27 cellular contexts compared by ENCODE assay signal in the genomic region with DNA sequence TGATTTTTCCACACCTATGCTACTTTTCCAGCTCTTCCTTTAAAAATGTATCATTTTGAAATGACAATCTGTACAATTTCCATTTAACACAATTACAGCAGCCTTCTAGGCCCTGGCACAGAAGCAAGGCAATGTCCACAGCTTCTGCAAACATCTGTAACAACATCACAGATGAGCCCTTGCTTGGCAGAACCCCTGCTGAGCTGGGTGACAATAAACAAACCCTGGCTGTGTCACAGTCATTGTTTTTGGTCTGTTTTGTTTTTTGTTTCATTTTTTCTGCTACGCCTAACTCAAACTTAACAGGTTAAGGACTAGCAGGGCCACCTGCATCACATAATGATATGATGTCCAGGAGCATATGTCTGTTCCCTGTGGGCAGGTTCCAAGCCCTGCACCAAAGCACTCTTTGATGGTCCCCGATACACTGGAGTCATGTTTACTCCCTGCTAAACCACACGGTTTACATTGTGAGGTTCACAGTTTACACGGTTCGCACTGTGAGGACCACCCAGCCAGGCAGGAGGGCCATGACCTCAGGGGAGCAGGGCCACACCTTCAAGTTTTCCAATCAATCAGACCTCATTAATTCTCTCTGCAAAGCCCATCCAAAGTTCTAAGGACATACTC. TPM values are rescaled to one million over a fixed set of nuclear protein-coding genes. Genes with fewer than 3 reads are reported as not detected.
DNase-seq lines count a peak whose midpoint lies in the region; ATAC-seq and TF ChIP-seq lines count a peak whose summit lies in the region.
"Had no signal": no experiment of that assay in that cellular context is flagged by ENCODE, and none has a peak within 500 bp of the region (broad histone marks: within the 10 kb centered on the region; RNA-seq: fewer than 3 reads in every experiment).

No MANE protein-coding gene starts in this region.

- H3K4me1 Mint-ChIP-seq in HFFc6 (ENCODE audit: low read depth), result no peaks in the 10 kb centered on the region
- H3K4me1 Mint-ChIP-seq: B cell; CD8-positive, alpha-beta memory T cell; neural progenitor cell; T-cell had no signal

- DNase-seq in NCI-H510A treated with DMSO at 0.1 percent for 48 hours (lab: John Stamatoyannopoulos, UW), result peak; percentile 1
- no peak for DNase-seq in NCI-H510A (lab: John Stamatoyannopoulos, UW)
- peak; percentile 82 for DNase-seq in midbrain (lab: John Stamatoyannopoulos, UW)
- DNase-seq in superior temporal gyrus (ENCODE audit: extremely low spot score), result peak; percentile 94
- DNase-seq in HFFc6, result no peak
- DNase-seq: activated CD4-positive, alpha-beta memory T cell treated with anti-CD3 and anti-CD28 coated beads for 36 hours; activated CD8-positive, alpha-beta memory T cell treated with anti-CD3 and anti-CD28 coated beads, Interleukin-2, amount 50 U/mL, for 48 hours; CD8-positive, alpha-beta memory T cell; DMS79; effector CD4-positive, alpha-beta T cell; erythroblast; foreskin fibroblast; KG1; mucosa of descending colon; NCI-H1694 treated with DMSO at 0.1 percent for 48 hours; NK-92 treated with Interleukin-12 subunit alpha and Interleukin-12 subunit beta, amount 100 ng/mL, for 24 hours; SHP77 treated with DMSO at 0.1 percent for 48 hours; T-cell; upper lobe of right lung had no signal

- TF ChIP-seq CTCF in HFFc6 (IDR thresholded peaks at IDR 0.05), result no peak

- H3K9me3 Mint-ChIP-seq in HFFc6, result peaks cover 50% of the 10 kb centered on the region
- H3K9me3 Mint-ChIP-seq: activated CD4-positive, alpha-beta memory T cell treated with anti-CD3 and anti-CD28 coated beads for 36 hours; T-cell had no signal

- peak overlapping the region; percentile 92 for H3K27ac ChIP-seq in cingulate gyrus (ENCODE audit: low read depth, low read length)
- H3K27ac ChIP-seq: A549, neural progenitor cell, upper lobe of right lung had no signal

- H3K4me3 Mint-ChIP-seq in HFFc6, result no peak overlapping the region
- H3K4me3 Mint-ChIP-seq: activated CD4-positive, alpha-beta memory T cell treated with anti-CD3 and anti-CD28 coated beads for 36 hours; B cell; brain; CD8-positive, alpha-beta memory T cell; neural progenitor cell; T-cell had no signal

- ATAC-seq in HG03159 (IDR thresholded peaks at IDR 0.05; ENCODE audit: unreplicated experiment) (no peak), GM19035 (IDR thresholded peaks at IDR 0.05; ENCODE audit: unreplicated experiment) (no peak)
- ATAC-seq: A549; activated CD4-positive, CD25-positive, alpha-beta regulatory T cell treated with anti-CD3 and anti-CD28 coated beads, Interleukin-2, amount 50 U/mL, for 24 hours; mucosa of descending colon; T-cell; upper lobe of right lung had no signal

- no peak overlapping the region for H3K27ac Mint-ChIP-seq in HFFc6
- H3K27ac Mint-ChIP-seq: activated CD4-positive, alpha-beta memory T cell treated with anti-CD3 and anti-CD28 coated beads for 36 hours; B cell; brain; CD8-positive, alpha-beta memory T cell; neural progenitor cell; T-cell had no signal

- H3K27me3 Mint-ChIP-seq in HFFc6 (ENCODE audit: insufficient read depth), result no peaks in the 10 kb centered on the region; the same call in 1 of the 2 replicates
- H3K27me3 Mint-ChIP-seq: brain had no signal

- H3K36me3 Mint-ChIP-seq in HFFc6 (ENCODE audit: low read depth), result peaks cover 10% of the 10 kb centered on the region
- H3K36me3 Mint-ChIP-seq: activated CD4-positive, alpha-beta memory T cell treated with anti-CD3 and anti-CD28 coated beads for 36 hours; CD8-positive, alpha-beta memory T cell; neural progenitor cell; T-cell had no signal

RNA-seq across cellular contexts. Expression of a gene that starts 26.9 kb away (rescaled TPM):
- under 1 TPM; 0.05 to 0.74 (median 0.36) TPM for total RNA-seq in HFFc6 (2021; fragmentation: NEBNext Ultra II Directional; extraction: Animal tissue kit (Norgen Biotek cat#: 25700))

Comparison
In these comparisons a context has a peak if more than half of its experiments do, and no peak if none do; other contexts are left out.
1. DNase-seq: peak in NCI-H510A treated with DMSO at 0.1 percent for 48 hours (single experiment), midbrain (single experiment) and superior temporal gyrus (single experiment); none in NCI-H510A (single experiment) and HFFc6 (single experiment).